9 cellular contexts compared by ENCODE assay signal in genomic region chr20:49685161-49685601, GRCh38. TPM values are rescaled to one million over a fixed set of nuclear protein-coding genes. Genes with fewer than 3 reads are reported as not detected.
DNase-seq lines count a peak whose midpoint lies in the region; ATAC-seq and TF ChIP-seq lines count a peak whose summit lies in the region.
"Had no signal": no experiment of that assay in that cellular context is flagged by ENCODE, and none has a peak within 500 bp of the region (broad histone marks: within the 10 kb centered on the region; RNA-seq: fewer than 3 reads in every experiment).

No MANE protein-coding gene starts in this region.

- H3K9me3 Mint-ChIP-seq in stimulated activated memory B cell treated with anti-CD40 and anti-IgM and Interleukin-4, amounts not matched to agents 10 μg/mL and 1 μg/mL and 100 μg/mL, for 72 hours, result no peaks in the 10 kb centered on the region
- H3K9me3 Mint-ChIP-seq in activated naive CD4-positive, alpha-beta T cell treated with anti-CD3 and anti-CD28 coated beads, Interleukin-2, amount 10 ng/mL, durations not matched to agents 7 days and 5 days, result no peaks in the 10 kb centered on the region

- H3K27me3 Mint-ChIP-seq in stimulated activated memory B cell treated with anti-CD40 and anti-IgM and Interleukin-4, amounts not matched to agents 10 μg/mL and 1 μg/mL and 100 μg/mL, for 72 hours, result no peaks in the 10 kb centered on the region
- no peaks in the 10 kb centered on the region for H3K27me3 Mint-ChIP-seq in activated naive CD4-positive, alpha-beta T cell treated with anti-CD3 and anti-CD28 coated beads, Interleukin-2, amount 10 ng/mL, durations not matched to agents 7 days and 5 days

- H3K27ac Mint-ChIP-seq in stimulated activated memory B cell treated with anti-CD40 and anti-IgM and Interleukin-4, amounts not matched to agents 10 μg/mL and 1 μg/mL and 100 μg/mL, for 72 hours, result no peak overlapping the region
- no peak overlapping the region for H3K27ac Mint-ChIP-seq in activated naive CD4-positive, alpha-beta T cell treated with anti-CD3 and anti-CD28 coated beads, Interleukin-2, amount 10 ng/mL, durations not matched to agents 7 days and 5 days

- POLR2A ChIA-PET in RWPE1 (lab: Yijun Ruan, JAX; ENCODE audit: low non-redundant PET), result no interaction called here

- no peak for DNase-seq in RWPE1 (ENCODE audit: low spot score)
- no peak for DNase-seq in left ventricle myocardium superior
- no peak for DNase-seq in germinal center (ENCODE audit: low spot score)
- DNase-seq in activated naive CD4-positive, alpha-beta T cell treated with anti-CD3 and anti-CD28 coated beads, Interleukin-2, amount 10 ng/mL, durations not matched to agents 7 days and 5 days, result no peak
- DNase-seq: NCI-H1048 had no signal

- H3K4me3 Mint-ChIP-seq in stimulated activated memory B cell treated with anti-CD40 and anti-IgM and Interleukin-4, amounts not matched to agents 10 μg/mL and 1 μg/mL and 100 μg/mL, for 72 hours, result no peak overlapping the region
- H3K4me3 Mint-ChIP-seq in activated naive CD4-positive, alpha-beta T cell treated with anti-CD3 and anti-CD28 coated beads, Interleukin-2, amount 10 ng/mL, durations not matched to agents 7 days and 5 days, result no peak overlapping the region

- intact Hi-C loops in left ventricle myocardium superior (cut with micrococcal nuclease), result no loop called here

- H3K4me1 Mint-ChIP-seq in stimulated activated memory B cell treated with anti-CD40 and anti-IgM and Interleukin-4, amounts not matched to agents 10 μg/mL and 1 μg/mL and 100 μg/mL, for 72 hours, result peaks cover 68% of the 10 kb centered on the region
- H3K4me1 Mint-ChIP-seq in activated naive CD4-positive, alpha-beta T cell treated with anti-CD3 and anti-CD28 coated beads, Interleukin-2, amount 10 ng/mL, durations not matched to agents 7 days and 5 days, result peaks cover 7% of the 10 kb centered on the region

- no peak for TF ChIP-seq CTCF in RWPE1 (conservative IDR thresholded peaks at IDR 0.05; ENCODE audit: low read depth)

- peak overlapping the region; percentile 34; the same call in 1 of the 2 replicates for H3K27ac ChIP-seq in RWPE1

- H3K36me3 Mint-ChIP-seq in stimulated activated memory B cell treated with anti-CD40 and anti-IgM and Interleukin-4, amounts not matched to agents 10 μg/mL and 1 μg/mL and 100 μg/mL, for 72 hours, result peaks cover 32% of the 10 kb centered on the region
- no peaks in the 10 kb centered on the region for H3K36me3 Mint-ChIP-seq in activated naive CD4-positive, alpha-beta T cell treated with anti-CD3 and anti-CD28 coated beads, Interleukin-2, amount 10 ng/mL, durations not matched to agents 7 days and 5 days

- CTCF ChIA-PET in RWPE1 (lab: Yijun Ruan, JAX), result no interaction called here
- CTCF ChIA-PET in activated naive CD4-positive, alpha-beta T cell treated with anti-CD3 and anti-CD28 coated beads, Interleukin-2, amount 10 ng/mL, durations not matched to agents 7 days and 5 days (lab: Charles Lee), result interaction anchor here (0.9 kb wide), 1 partner anchor 74 kb away, joined by 3 read pairs; no protein-coding TSS in a partner anchor

- ATAC-seq in GM21381 (IDR thresholded peaks at IDR 0.05; ENCODE audit: unreplicated experiment) (peak; percentile 49), left ventricle myocardium superior (peak; percentile 61), HG03460 (IDR thresholded peaks at IDR 0.05; ENCODE audit: unreplicated experiment) (no peak), GM21447 (IDR thresholded peaks at IDR 0.05; ENCODE audit: unreplicated experiment) (no peak)
- ATAC-seq in stimulated activated memory B cell treated with anti-CD40 and anti-IgM and Interleukin-4, amounts not matched to agents 10 μg/mL and 1 μg/mL and 100 μg/mL, for 72 hours, result peak; percentile 48

RNA-seq across cellular contexts. Expression of gene B4GALT5, which starts 28.5 kb away (rescaled TPM):
- total RNA-seq in left ventricle myocardium superior, result 37.2 TPM

Comparison
In these comparisons a context has a peak if more than half of its experiments do, and no peak if none do; other contexts are left out.
1. ATAC-seq: peak in GM21381 (single experiment), left ventricle myocardium superior (single experiment) and stimulated activated memory B cell treated with anti-CD40 and anti-IgM and Interleukin-4, amounts not matched to agents 10 μg/mL and 1 μg/mL and 100 μg/mL, for 72 hours (single experiment); none in HG03460 (single experiment) and GM21447 (single experiment).